ENCODE assay signal across 17 cellular contexts in the genomic region with DNA sequence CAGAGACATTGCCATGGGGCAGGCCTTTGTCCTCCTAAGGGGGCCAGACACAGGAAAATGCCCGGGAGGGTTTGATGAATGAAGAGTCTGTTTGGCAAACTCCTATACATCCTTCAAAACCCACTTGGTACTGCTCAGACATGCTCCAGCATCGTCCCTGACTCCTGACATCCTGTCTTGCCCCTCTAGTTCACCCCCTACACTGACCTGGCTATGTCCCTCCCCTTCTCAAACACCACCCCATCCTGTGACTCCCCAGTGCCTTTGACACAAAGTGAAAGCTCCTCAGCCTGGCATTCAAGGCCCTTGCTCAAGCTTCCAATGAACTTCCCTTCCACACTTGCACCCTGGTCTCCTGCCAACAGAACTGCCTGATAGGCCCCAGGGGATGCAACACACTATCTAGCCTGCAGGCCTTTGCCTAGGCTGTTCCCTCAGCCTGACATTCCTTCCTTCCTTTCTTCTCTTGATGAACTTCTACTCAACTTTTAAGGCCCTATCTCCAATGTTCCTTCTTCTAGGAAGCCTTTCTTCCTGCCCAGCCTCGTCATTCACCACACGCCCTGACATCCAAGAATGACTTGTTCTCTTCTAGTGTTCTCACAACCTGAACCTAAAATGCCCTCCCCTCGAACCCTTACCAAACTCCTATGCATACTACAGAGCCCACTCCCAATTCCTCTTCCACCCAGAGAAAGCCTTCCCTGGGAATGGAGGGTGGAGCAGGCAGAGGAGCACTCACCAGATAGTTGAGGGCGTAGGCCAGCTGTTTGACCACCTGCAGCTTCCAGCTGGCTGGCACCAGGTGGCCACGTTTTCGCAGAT. TPM values are rescaled to one million over a fixed set of nuclear protein-coding genes. Genes with fewer than 3 reads are reported as not detected.
DNase-seq lines count a peak whose midpoint lies in the region; ATAC-seq and TF ChIP-seq lines count a peak whose summit lies in the region.
"Had no signal": no experiment of that assay in that cellular context is flagged by ENCODE, and none has a peak within 500 bp of the region (broad histone marks: within the 10 kb centered on the region; RNA-seq: fewer than 3 reads in every experiment).

No MANE protein-coding gene starts in this region.

- H3K36me3 Mint-ChIP-seq in activated CD8-positive, alpha-beta memory T cell treated with anti-CD3 and anti-CD28 coated beads, Interleukin-2, amount 10 ng/mL, durations not matched to agents 7 days and 5 days: peaks cover 70% of the 10 kb centered on the region
- peaks cover 66% of the 10 kb centered on the region for H3K36me3 Mint-ChIP-seq in activated naive CD8-positive, alpha-beta T cell treated with anti-CD3 and anti-CD28 coated beads, Interleukin-2, amount 10 ng/mL, durations not matched to agents 7 days and 5 days
- no peaks in the 10 kb centered on the region for H3K36me3 Mint-ChIP-seq in neural progenitor cell

- CTCF ChIA-PET in activated CD8-positive, alpha-beta memory T cell treated with anti-CD3 and anti-CD28 coated beads, Interleukin-2, amount 10 ng/mL, durations not matched to agents 7 days and 5 days (lab: Charles Lee): interaction anchor here (1.0 kb wide), 1 partner anchor 85 kb away, joined by 3 read pairs; a partner anchor contains a TSS
- CTCF ChIA-PET in HEK293 (lab: Yijun Ruan, JAX): interaction anchor here (1.0 to 1.1 kb wide), 2 partner anchors 21 to 24 kb away, joined by 4 to 6 read pairs; a partner anchor contains a TSS

- H3K27me3 Mint-ChIP-seq in activated CD8-positive, alpha-beta memory T cell treated with anti-CD3 and anti-CD28 coated beads, Interleukin-2, amount 10 ng/mL, durations not matched to agents 7 days and 5 days: no peaks in the 10 kb centered on the region
- H3K27me3 Mint-ChIP-seq in activated naive CD8-positive, alpha-beta T cell treated with anti-CD3 and anti-CD28 coated beads, Interleukin-2, amount 10 ng/mL, durations not matched to agents 7 days and 5 days: no peaks in the 10 kb centered on the region
- peaks cover 14% of the 10 kb centered on the region for H3K27me3 Mint-ChIP-seq in neural progenitor cell (ENCODE audit: insufficient read depth, low read depth)

- no peak for ATAC-seq in activated CD8-positive, alpha-beta memory T cell treated with anti-CD3 and anti-CD28 coated beads, Interleukin-2, amount 10 ng/mL, durations not matched to agents 7 days and 5 days
- ATAC-seq in activated naive CD8-positive, alpha-beta T cell treated with anti-CD3 and anti-CD28 coated beads, Interleukin-2, amount 10 ng/mL, durations not matched to agents 7 days and 5 days (ENCODE audit: low read depth): no peak
- no peak for ATAC-seq in Right ventricle myocardium superior (ENCODE audit: poor library complexity)
- ATAC-seq in gastrocnemius medialis: no peak
- ATAC-seq: gastroesophageal sphincter, right lobe of liver had no signal

- H3K4me1 ChIP-seq in HEK293 (ENCODE audit: control insufficient read depth, insufficient read depth, low read length) (no peaks in the 10 kb centered on the region), neural progenitor cell (peaks cover 13% of the 10 kb centered on the region), gastrocnemius medialis (no peaks in the 10 kb centered on the region)
- H3K4me1 ChIP-seq: right lobe of liver, testis had no signal

- H3K9ac ChIP-seq in neural progenitor cell: no peak overlapping the region

- in situ Hi-C loops in gastrocnemius medialis (cut with MboI; ENCODE audit: low sequenced_read_pairs in 4 of 4): no loop called here

- H3K4me3 ChIP-seq in HEK293 (ENCODE audit: low read depth, low read length) (no peak overlapping the region), neural progenitor cell (no peak overlapping the region), gastrocnemius medialis (no peak overlapping the region)
- H3K4me3 ChIP-seq: gastroesophageal sphincter, right lobe of liver, SK-N-MC, testis had no signal

- no peaks in the 10 kb centered on the region for H3K9me3 ChIP-seq in HEK293 (ENCODE audit: control insufficient read depth, insufficient read depth, low read depth, low read length)
- no peaks in the 10 kb centered on the region for H3K9me3 ChIP-seq in neural progenitor cell (ENCODE audit: low read depth)
- no peaks in the 10 kb centered on the region for H3K9me3 ChIP-seq in gastrocnemius medialis
- H3K9me3 ChIP-seq: gastroesophageal sphincter, right lobe of liver, testis had no signal

- H3K27ac ChIP-seq in HEK293 (ENCODE audit: extremely low read depth, low read depth, low read length) (no peak overlapping the region), neural progenitor cell (no peak overlapping the region), gastrocnemius medialis (no peak overlapping the region)
- H3K27ac ChIP-seq: gastroesophageal sphincter, right lobe of liver, SK-N-MC, testis had no signal

- H3F3A ChIP-seq in neural progenitor cell (ENCODE audit: low read depth): peaks cover 25% of the 10 kb centered on the region

- H3K4me2 ChIP-seq in neural progenitor cell: peak overlapping the region; percentile 7

- H3K27me3 ChIP-seq in neural progenitor cell (peaks cover 38% of the 10 kb centered on the region), gastrocnemius medialis (peaks cover 31 to 44% (median 39%) of the 10 kb centered on the region in 3 donors)
- H3K27me3 ChIP-seq: right lobe of liver, testis had no signal

- H3K36me3 ChIP-seq in HEK293 (ENCODE audit: control insufficient read depth in 2 of 2, insufficient read depth in 1 of 2, low read length in 2 of 2) (no peaks in the 10 kb centered on the region), neural progenitor cell (no peaks in the 10 kb centered on the region), gastrocnemius medialis (no peaks in the 10 kb centered on the region)
- H3K36me3 ChIP-seq: gastroesophageal sphincter, right lobe of liver had no signal

- H3K4me1 Mint-ChIP-seq in activated CD8-positive, alpha-beta memory T cell treated with anti-CD3 and anti-CD28 coated beads, Interleukin-2, amount 10 ng/mL, durations not matched to agents 7 days and 5 days: peaks cover 18% of the 10 kb centered on the region
- H3K4me1 Mint-ChIP-seq in activated naive CD8-positive, alpha-beta T cell treated with anti-CD3 and anti-CD28 coated beads, Interleukin-2, amount 10 ng/mL, durations not matched to agents 7 days and 5 days: peaks cover 9% of the 10 kb centered on the region
- peaks cover 28% of the 10 kb centered on the region for H3K4me1 Mint-ChIP-seq in neural progenitor cell

- peak overlapping the region; percentile 35 for H3K27ac Mint-ChIP-seq in activated CD8-positive, alpha-beta memory T cell treated with anti-CD3 and anti-CD28 coated beads, Interleukin-2, amount 10 ng/mL, durations not matched to agents 7 days and 5 days
- H3K27ac Mint-ChIP-seq in activated naive CD8-positive, alpha-beta T cell treated with anti-CD3 and anti-CD28 coated beads, Interleukin-2, amount 10 ng/mL, durations not matched to agents 7 days and 5 days: peak overlapping the region; percentile 2
- peak overlapping the region; percentile 8 for H3K27ac Mint-ChIP-seq in neural progenitor cell

- intact Hi-C loops in Right ventricle myocardium superior (cut with DNase I) (no loop called here), gastrocnemius medialis (cut with DNase I; ENCODE audit: low total_unique reads) (no loop called here)

- POLR2A ChIA-PET in HEK293 (lab: Yijun Ruan, JAX): no interaction called here
- POLR2A ChIA-PET in activated naive CD8-positive, alpha-beta T cell treated with anti-CD3 and anti-CD28 coated beads, Interleukin-2, amount 10 ng/mL, durations not matched to agents 7 days and 5 days (lab: Charles Lee): interaction anchor here (1.2 kb wide), 1 partner anchor 31 kb away, joined by 7 read pairs; no protein-coding TSS in a partner anchor

- no peak overlapping the region for H2AFZ ChIP-seq in neural progenitor cell (replicated peaks)

- no peak for TF ChIP-seq POLR2A in gastrocnemius medialis (IDR thresholded peaks at IDR 0.05)

- DNase-seq in activated CD8-positive, alpha-beta memory T cell treated with anti-CD3 and anti-CD28 coated beads, Interleukin-2, amount 10 ng/mL, durations not matched to agents 7 days and 5 days: no peak
- DNase-seq in activated CD8-positive, alpha-beta memory T cell treated with anti-CD3 and anti-CD28 coated beads for 24 hours: no peak
- DNase-seq in activated naive CD8-positive, alpha-beta T cell treated with anti-CD3 and anti-CD28 coated beads, Interleukin-2, amount 10 ng/mL, durations not matched to agents 7 days and 5 days: no peak
- DNase-seq in neural progenitor cell (ENCODE audit: low spot score): no peak
- DNase-seq in NCI-H526 treated with DMSO at 0.1 percent for 48 hours (lab: John Stamatoyannopoulos, UW): no peak
- no peak for DNase-seq in Right ventricle myocardium superior
- DNase-seq in gastrocnemius medialis: no peak
- DNase-seq: DND-41; IMR-90; mammary epithelial cell; NCI-H1048; right lobe of liver; stimulated activated CD4-positive, alpha-beta T cell treated with anti-CD3 and anti-CD28 coated beads, Interleukin-1b, Interleukin-23, amount 100 ng/mL, for 48 hours; testis had no signal

- peaks cover 3% of the 10 kb centered on the region for H3K9me3 Mint-ChIP-seq in activated CD8-positive, alpha-beta memory T cell treated with anti-CD3 and anti-CD28 coated beads, Interleukin-2, amount 10 ng/mL, durations not matched to agents 7 days and 5 days (ENCODE audit: low read depth)
- peaks cover 1% of the 10 kb centered on the region for H3K9me3 Mint-ChIP-seq in activated naive CD8-positive, alpha-beta T cell treated with anti-CD3 and anti-CD28 coated beads, Interleukin-2, amount 10 ng/mL, durations not matched to agents 7 days and 5 days
- no peaks in the 10 kb centered on the region for H3K9me3 Mint-ChIP-seq in neural progenitor cell

- TF ChIP-seq CTCF in HEK293 (tag by site-specific recombination; IDR thresholded peaks at IDR 0.05) (no peak), neural progenitor cell (IDR thresholded peaks at IDR 0.05) (no peak), gastrocnemius medialis (IDR thresholded peaks at IDR 0.05 in 4 of 5, conservative IDR thresholded peaks at IDR 0.05 in 1 of 5) (no peak)

- H4K20me1 ChIP-seq in neural progenitor cell (ENCODE audit: low read depth): peaks cover 4% of the 10 kb centered on the region

- no peaks in the 10 kb centered on the region for H3K79me2 ChIP-seq in neural progenitor cell (ENCODE audit: low read depth)

- no peak overlapping the region for H3K4me3 Mint-ChIP-seq in activated CD8-positive, alpha-beta memory T cell treated with anti-CD3 and anti-CD28 coated beads, Interleukin-2, amount 10 ng/mL, durations not matched to agents 7 days and 5 days
- H3K4me3 Mint-ChIP-seq in activated naive CD8-positive, alpha-beta T cell treated with anti-CD3 and anti-CD28 coated beads, Interleukin-2, amount 10 ng/mL, durations not matched to agents 7 days and 5 days: no peak overlapping the region
- H3K4me3 Mint-ChIP-seq in neural progenitor cell: peak overlapping the region; percentile 2

RNA-seq across cellular contexts. Expression of a gene that starts 12.4 kb away (rescaled TPM):
- total RNA-seq in activated CD8-positive, alpha-beta memory T cell treated with anti-CD3 and anti-CD28 coated beads, Interleukin-2, amount 10 ng/mL, durations not matched to agents 7 days and 5 days: 100 to 1,000 TPM; 137 to 146 TPM
- total RNA-seq in activated naive CD8-positive, alpha-beta T cell treated with anti-CD3 and anti-CD28 coated beads, Interleukin-2, amount 10 ng/mL, durations not matched to agents 7 days and 5 days: 100 to 1,000 TPM; 119 to 122 TPM
- 3.4 and 3.9 TPM in 2 replicates for total RNA-seq in neural progenitor cell (ENCODE audit: low replicate concordance)
- total RNA-seq in Right ventricle myocardium superior: 1.5 TPM
- total RNA-seq in gastrocnemius medialis: 1 to 10 TPM in 2 of 4 donors, under 1 TPM in 2; 0.55 to 1.6 (median 1.2) TPM

RNA-seq across cellular contexts. Expression of a gene that starts 14.1 kb away (rescaled TPM):
- total RNA-seq in activated CD8-positive, alpha-beta memory T cell treated with anti-CD3 and anti-CD28 coated beads, Interleukin-2, amount 10 ng/mL, durations not matched to agents 7 days and 5 days: 1 to 10 TPM; 1.7 to 2.2 TPM
- total RNA-seq in activated naive CD8-positive, alpha-beta T cell treated with anti-CD3 and anti-CD28 coated beads, Interleukin-2, amount 10 ng/mL, durations not matched to agents 7 days and 5 days: 1 to 10 TPM; 1.6 to 2.9 TPM
- total RNA-seq in neural progenitor cell (ENCODE audit: low replicate concordance): 0.37 TPM in 1 of 2 replicates, not detected in the other
- total RNA-seq in Right ventricle myocardium superior: not detected
- total RNA-seq in gastrocnemius medialis: not detected
- total RNA-seq: gastroesophageal sphincter, IMR-90, mammary epithelial cell, right lobe of liver had no signal

RNA-seq across cellular contexts. Expression of a gene that starts 24.3 kb away (rescaled TPM):
- total RNA-seq in activated CD8-positive, alpha-beta memory T cell treated with anti-CD3 and anti-CD28 coated beads, Interleukin-2, amount 10 ng/mL, durations not matched to agents 7 days and 5 days: 1,000 to 10,000 TPM; 1,945 to 2,182 TPM
- 1,000 to 10,000 TPM; 2,260 to 2,272 TPM for total RNA-seq in activated naive CD8-positive, alpha-beta T cell treated with anti-CD3 and anti-CD28 coated beads, Interleukin-2, amount 10 ng/mL, durations not matched to agents 7 days and 5 days
- total RNA-seq in neural progenitor cell (ENCODE audit: low replicate concordance): 975 and 1,520 TPM in 2 replicates
- 723 TPM for total RNA-seq in Right ventricle myocardium superior
- 1,000 to 10,000 TPM; 1,094 to 1,320 (median 1,226) TPM for total RNA-seq in gastrocnemius medialis

RNA-seq across cellular contexts. Expression of a gene that starts 36.4 kb away (rescaled TPM):
- under 1 TPM; 0.59 to 0.73 TPM for total RNA-seq in activated CD8-positive, alpha-beta memory T cell treated with anti-CD3 and anti-CD28 coated beads, Interleukin-2, amount 10 ng/mL, durations not matched to agents 7 days and 5 days
- 1 to 10 TPM; 1.8 to 2.2 TPM for total RNA-seq in activated naive CD8-positive, alpha-beta T cell treated with anti-CD3 and anti-CD28 coated beads, Interleukin-2, amount 10 ng/mL, durations not matched to agents 7 days and 5 days
- total RNA-seq in neural progenitor cell (ENCODE audit: low replicate concordance): 0.37 and 0.51 TPM in 2 replicates
- not detected for total RNA-seq in Right ventricle myocardium superior
- not detected for total RNA-seq in gastrocnemius medialis
- total RNA-seq: IMR-90, mammary epithelial cell, right lobe of liver had no signal

RNA-seq across cellular contexts. Expression of a gene that starts 40.5 kb away (rescaled TPM):
- not detected for total RNA-seq in activated CD8-positive, alpha-beta memory T cell treated with anti-CD3 and anti-CD28 coated beads, Interleukin-2, amount 10 ng/mL, durations not matched to agents 7 days and 5 days
- not detected for total RNA-seq in activated naive CD8-positive, alpha-beta T cell treated with anti-CD3 and anti-CD28 coated beads, Interleukin-2, amount 10 ng/mL, durations not matched to agents 7 days and 5 days
- total RNA-seq in neural progenitor cell (ENCODE audit: low replicate concordance): not detected in 2 replicates
- not detected for total RNA-seq in Right ventricle myocardium superior
- total RNA-seq in gastrocnemius medialis: under 1 TPM in 2 of 4 donors, not detected in 2; 0.13 to 0.39 TPM
- total RNA-seq: IMR-90 had no signal

Comparison
In these comparisons a context has a peak if more than half of its experiments do, and no peak if none do; other contexts are left out.
1. RNA of a gene that starts 12.4 kb away (total RNA-seq): 137 to 146 TPM in activated CD8-positive, alpha-beta memory T cell treated with anti-CD3 and anti-CD28 coated beads, Interleukin-2, amount 10 ng/mL, durations not matched to agents 7 days and 5 days and 119 to 122 TPM in activated naive CD8-positive, alpha-beta T cell treated with anti-CD3 and anti-CD28 coated beads, Interleukin-2, amount 10 ng/mL, durations not matched to agents 7 days and 5 days; 3.4 to 3.9 TPM in neural progenitor cell, 0.55 to 1.6 TPM in gastrocnemius medialis and 1.5 TPM in Right ventricle myocardium superior (single experiment); every median in the first group is over 10 times any median in the second.
2. Peak in every context shown above with its lines, with median percentiles within 50 percentile points of each other: H3K27ac Mint-ChIP-seq.